Comparison of ENCODE assay signal across 1 cellular context in the genomic region with DNA sequence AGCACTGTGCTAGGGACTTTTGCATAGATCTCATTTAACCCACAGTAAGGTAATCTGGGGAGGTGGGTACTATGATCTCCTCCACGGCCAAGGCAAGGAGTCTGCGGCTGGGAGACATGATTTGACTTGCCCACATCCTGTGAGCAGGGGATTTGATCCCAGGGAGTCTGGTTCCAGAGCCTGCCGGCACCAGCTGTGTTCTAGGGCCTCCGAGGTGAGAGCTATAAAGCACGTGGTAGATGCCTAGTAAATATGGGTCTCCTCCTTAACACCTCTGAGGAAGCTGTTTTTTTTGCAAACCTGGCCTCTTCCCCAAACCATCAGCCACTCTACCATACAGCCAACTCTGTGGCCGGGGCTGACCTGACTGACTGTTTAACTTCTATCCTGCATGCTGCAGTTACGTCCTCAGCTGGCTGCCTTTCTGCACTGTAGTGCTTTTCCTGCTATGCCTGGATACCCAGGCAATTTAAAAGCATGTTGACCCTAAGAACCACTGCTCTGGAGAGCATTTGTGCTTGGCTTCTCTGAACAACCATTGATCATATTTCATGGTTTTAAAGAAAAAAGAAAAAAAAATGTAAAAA.
TF ChIP-seq lines count a peak whose summit lies in the region.

No MANE protein-coding gene starts in this region.

TF ChIP-seq in GM23338, 12 proteins besides CTCF, POLR2A, EP300 and RAD21:
- TF ChIP-seq, protein P1, sequence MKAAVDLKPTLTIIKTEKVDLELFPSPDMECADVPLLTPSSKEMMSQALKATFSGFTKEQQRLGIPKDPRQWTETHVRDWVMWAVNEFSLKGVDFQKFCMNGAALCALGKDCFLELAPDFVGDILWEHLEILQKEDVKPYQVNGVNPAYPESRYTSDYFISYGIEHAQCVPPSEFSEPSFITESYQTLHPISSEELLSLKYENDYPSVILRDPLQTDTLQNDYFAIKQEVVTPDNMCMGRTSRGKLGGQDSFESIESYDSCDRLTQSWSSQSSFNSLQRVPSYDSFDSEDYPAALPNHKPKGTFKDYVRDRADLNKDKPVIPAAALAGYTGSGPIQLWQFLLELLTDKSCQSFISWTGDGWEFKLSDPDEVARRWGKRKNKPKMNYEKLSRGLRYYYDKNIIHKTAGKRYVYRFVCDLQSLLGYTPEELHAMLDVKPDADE (IDR thresholded peaks at IDR 0.05), result no peak
- TF ChIP-seq ZNF114 (CRISPR knock-in tag; IDR thresholded peaks at IDR 0.05), result no peak
- TF ChIP-seq NANOG (IDR thresholded peaks at IDR 0.05; ENCODE audit: borderline replicate concordance), result no peak
- TF ChIP-seq, protein P2, sequence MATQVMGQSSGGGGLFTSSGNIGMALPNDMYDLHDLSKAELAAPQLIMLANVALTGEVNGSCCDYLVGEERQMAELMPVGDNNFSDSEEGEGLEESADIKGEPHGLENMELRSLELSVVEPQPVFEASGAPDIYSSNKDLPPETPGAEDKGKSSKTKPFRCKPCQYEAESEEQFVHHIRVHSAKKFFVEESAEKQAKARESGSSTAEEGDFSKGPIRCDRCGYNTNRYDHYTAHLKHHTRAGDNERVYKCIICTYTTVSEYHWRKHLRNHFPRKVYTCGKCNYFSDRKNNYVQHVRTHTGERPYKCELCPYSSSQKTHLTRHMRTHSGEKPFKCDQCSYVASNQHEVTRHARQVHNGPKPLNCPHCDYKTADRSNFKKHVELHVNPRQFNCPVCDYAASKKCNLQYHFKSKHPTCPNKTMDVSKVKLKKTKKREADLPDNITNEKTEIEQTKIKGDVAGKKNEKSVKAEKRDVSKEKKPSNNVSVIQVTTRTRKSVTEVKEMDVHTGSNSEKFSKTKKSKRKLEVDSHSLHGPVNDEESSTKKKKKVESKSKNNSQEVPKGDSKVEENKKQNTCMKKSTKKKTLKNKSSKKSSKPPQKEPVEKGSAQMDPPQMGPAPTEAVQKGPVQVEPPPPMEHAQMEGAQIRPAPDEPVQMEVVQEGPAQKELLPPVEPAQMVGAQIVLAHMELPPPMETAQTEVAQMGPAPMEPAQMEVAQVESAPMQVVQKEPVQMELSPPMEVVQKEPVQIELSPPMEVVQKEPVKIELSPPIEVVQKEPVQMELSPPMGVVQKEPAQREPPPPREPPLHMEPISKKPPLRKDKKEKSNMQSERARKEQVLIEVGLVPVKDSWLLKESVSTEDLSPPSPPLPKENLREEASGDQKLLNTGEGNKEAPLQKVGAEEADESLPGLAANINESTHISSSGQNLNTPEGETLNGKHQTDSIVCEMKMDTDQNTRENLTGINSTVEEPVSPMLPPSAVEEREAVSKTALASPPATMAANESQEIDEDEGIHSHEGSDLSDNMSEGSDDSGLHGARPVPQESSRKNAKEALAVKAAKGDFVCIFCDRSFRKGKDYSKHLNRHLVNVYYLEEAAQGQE (IDR thresholded peaks at IDR 0.05; ENCODE audit: unreplicated experiment), result no peak
- TF ChIP-seq CREB1 (CRISPR knock-in tag; IDR thresholded peaks at IDR 0.05; ENCODE audit: low read depth), result no peak
- TF ChIP-seq POLR2AphosphoS5 (IDR thresholded peaks at IDR 0.05; ENCODE audit: low read depth), result no peak
- TF ChIP-seq JUNB (IDR thresholded peaks at IDR 0.05; ENCODE audit: unreplicated experiment), result no peak
- TF ChIP-seq EZH2phosphoT487 (IDR thresholded peaks at IDR 0.05; ENCODE audit: unreplicated experiment), result no peak
- no peak for TF ChIP-seq ZNF331 (CRISPR knock-in tag; IDR thresholded peaks at IDR 0.05; ENCODE audit: low read depth)
TF ChIP-seq in GM23338: peak in this region for 0.
